ENCODE assay signal across 10 cellular contexts in the genomic region with DNA sequence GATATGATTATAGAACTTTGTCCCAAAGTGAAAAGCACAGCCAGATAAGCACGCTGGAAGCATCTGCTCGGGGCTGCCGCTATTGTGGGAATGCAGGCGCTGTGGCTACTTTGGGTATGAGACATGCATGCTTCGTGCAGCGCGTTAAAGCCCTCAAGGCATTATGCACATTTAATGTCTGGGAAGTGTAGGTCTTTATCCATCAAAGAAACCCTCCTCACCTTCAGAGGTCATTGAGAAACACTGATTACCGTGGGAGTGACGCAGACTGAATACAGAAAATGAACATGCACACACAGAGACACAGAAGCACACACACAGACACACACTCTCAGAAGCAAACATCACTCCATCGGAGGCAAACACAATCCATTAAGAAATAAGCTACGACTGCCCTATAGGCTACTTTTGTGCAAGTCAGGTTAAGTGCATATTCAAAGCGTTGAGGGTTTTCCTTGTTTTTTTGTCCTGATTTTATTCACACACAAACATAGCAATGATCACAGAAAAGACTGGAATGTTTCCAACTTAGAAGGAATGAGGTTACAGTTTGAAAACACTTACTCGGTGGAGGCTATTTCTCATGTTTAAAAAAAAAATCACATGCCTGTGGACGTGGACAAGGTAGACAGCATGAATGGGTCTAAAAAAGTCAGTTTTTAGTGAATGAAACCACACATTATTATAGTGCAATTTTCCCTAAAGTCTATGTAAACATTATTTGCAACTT.
DNase-seq lines count a peak whose midpoint lies in the region; ATAC-seq and TF ChIP-seq lines count a peak whose summit lies in the region.
"Had no signal": no experiment of that assay in that cellular context is flagged by ENCODE, and none has a peak within 500 bp of the region (broad histone marks: within the 10 kb centered on the region; RNA-seq: fewer than 3 reads in every experiment).

No MANE protein-coding gene starts in this region.

- H3K79me1 ChIP-seq in IMR-90 (ENCODE audit: low read depth in 1 of 2, low read length in 2 of 2) = no peaks in the 10 kb centered on the region

- no peak overlapping the region for H2BK20ac ChIP-seq in IMR-90 (ENCODE audit: low read depth, low read length)

- peak; percentile 46; the same call in 1 of the 2 replicates for ATAC-seq in IMR-90 (ENCODE audit: low read depth)
- no peak for ATAC-seq in GM19397 (IDR thresholded peaks at IDR 0.05; ENCODE audit: unreplicated experiment)

- no peak overlapping the region for H4K91ac ChIP-seq in IMR-90 (ENCODE audit: insufficient read depth, low read depth, low read length)

- H2AFZ ChIP-seq in IMR-90 (replicated peaks; ENCODE audit: low read length, poor library complexity) = no peak overlapping the region

- BruUV-seq in IMR-90 (replicated peaks; lab: Mats Ljungman, UMichigan) = no TSS peak
- BruUV-seq in MCF 10A (replicated peaks; lab: Mats Ljungman, UMichigan) = no TSS peak

- peaks cover 9% of the 10 kb centered on the region for H3K4me1 Mint-ChIP-seq in MCF 10A (ENCODE audit: insufficient read depth, unreplicated experiment)
- H3K4me1 Mint-ChIP-seq: central memory CD8-positive, alpha-beta T cell had no signal

- no peak for TF ChIP-seq POLR2A in IMR-90 (IDR thresholded peaks at IDR 0.05; ENCODE audit: low read depth, low read length)
- no peak for TF ChIP-seq POLR2A in testis (IDR thresholded peaks at IDR 0.05)

- no peak overlapping the region for H2BK5ac ChIP-seq in IMR-90 (ENCODE audit: low read depth, low read length, poor library complexity, severe bottlenecking)

- dilution Hi-C loops in IMR-90 (cut with HindIII; ENCODE audit: low sequenced_read_pairs, unreplicated experiment) = no loop called here

- H2BK15ac ChIP-seq in IMR-90 (ENCODE audit: low read depth, low read length) = no peak overlapping the region

- no peak overlapping the region for H3K56ac ChIP-seq in IMR-90 (ENCODE audit: extremely low read depth, insufficient read depth, low read length)

- no peak overlapping the region for H2AK5ac ChIP-seq in IMR-90 (ENCODE audit: low read depth, low read length)

- no peak overlapping the region for H3K4ac ChIP-seq in IMR-90 (ENCODE audit: low read depth, low read length)

- H3K36me3 ChIP-seq in IMR-90 (ENCODE audit: control insufficient read depth, insufficient read depth, low read length) (no peaks in the 10 kb centered on the region), testis (ENCODE audit: low read depth, missing control alignments) (no peaks in the 10 kb centered on the region)

- no peak overlapping the region for H3K4me3 ChIP-seq in IMR-90 (ENCODE audit: insufficient read depth, low read depth, low read length)
- no peak overlapping the region for H3K4me3 ChIP-seq in testis

- H3K4me3 Mint-ChIP-seq in MCF 10A (ENCODE audit: unreplicated experiment) = peak overlapping the region; percentile 33
- H3K4me3 Mint-ChIP-seq: central memory CD8-positive, alpha-beta T cell; T-helper 2 cell treated with Interferon-gamma antibody and Interleukin-4, amounts not matched to agents 5 μg/mL and 100 μg/mL, for 36 hours had no signal

- H3K9me3 ChIP-seq in IMR-90 (ENCODE audit: control insufficient read depth, insufficient read depth, low read length) = no peaks in the 10 kb centered on the region
- no peaks in the 10 kb centered on the region for H3K9me3 ChIP-seq in testis

- POLR2A ChIA-PET in IMR-90 (lab: Charles Lee; ENCODE audit: unreplicated experiment) (no interaction called here), MCF 10A (lab: Yijun Ruan, JAX) (no interaction called here)

- H2BK120ac ChIP-seq in IMR-90 (ENCODE audit: low read depth, low read length) = no peak overlapping the region

- H3K36me3 Mint-ChIP-seq in MCF 10A (ENCODE audit: insufficient read depth, unreplicated experiment) = no peaks in the 10 kb centered on the region

- H3K27ac ChIP-seq in IMR-90 (ENCODE audit: insufficient read depth, low read length) (no peak overlapping the region), testis (no peak overlapping the region)

- no peaks in the 10 kb centered on the region for H3K27me3 ChIP-seq in IMR-90 (ENCODE audit: control insufficient read depth, insufficient read depth, low read length)
- no peaks in the 10 kb centered on the region for H3K27me3 ChIP-seq in testis

- H3K27me3 Mint-ChIP-seq in MCF 10A (ENCODE audit: insufficient read depth, unreplicated experiment) = no peaks in the 10 kb centered on the region

- H3K23ac ChIP-seq in IMR-90 (ENCODE audit: low read depth, low read length) = no peak overlapping the region

- no peak overlapping the region for H4K5ac ChIP-seq in IMR-90 (ENCODE audit: low read depth, low read length)

- DNase-seq in IMR-90 (peak; percentile 34), MCF 10A (ENCODE audit: unreplicated experiment) (peak; percentile 57), kidney tubule cell (ENCODE audit: low spot score) (peak; percentile 47), testis (peak; percentile 75), NCI-H2171 treated with DMSO at 0.1 percent for 48 hours (lab: John Stamatoyannopoulos, UW) (no peak), NCI-H2196 (lab: John Stamatoyannopoulos, UW; ENCODE audit: unreplicated experiment) (no peak)
- no peak for DNase-seq in stimulated activated CD4-positive, alpha-beta T cell treated with anti-CD3 and anti-CD28 coated beads, Interleukin-2, amount 100 ng/mL, for 48 hours

- H3K14ac ChIP-seq in IMR-90 (replicated peaks; ENCODE audit: low read depth, low read length) = no peak overlapping the region

- peak overlapping the region; percentile 0 for H3K27ac Mint-ChIP-seq in MCF 10A (ENCODE audit: low read depth, unreplicated experiment)
- H3K27ac Mint-ChIP-seq: T-helper 2 cell treated with Interferon-gamma antibody and Interleukin-4, amounts not matched to agents 5 μg/mL and 100 μg/mL, for 36 hours had no signal

- TF ChIP-seq RAD21 in IMR-90 (IDR thresholded peaks at IDR 0.05; ENCODE audit: low read length) = no peak

- H2AK9ac ChIP-seq in IMR-90 (replicated peaks; ENCODE audit: low read depth, low read length, poor library complexity) = peak overlapping the region; percentile 18

- H3K18ac ChIP-seq in IMR-90 (ENCODE audit: low read depth, low read length) = no peak overlapping the region

- in situ Hi-C loops in IMR-90 (cut with MboI; ENCODE audit: low sequenced_read_pairs) = no loop called here

- H3K9me3 Mint-ChIP-seq in MCF 10A (ENCODE audit: unreplicated experiment) = no peaks in the 10 kb centered on the region
- H3K9me3 Mint-ChIP-seq: central memory CD8-positive, alpha-beta T cell; T-helper 2 cell treated with Interferon-gamma antibody and Interleukin-4, amounts not matched to agents 5 μg/mL and 100 μg/mL, for 36 hours had no signal

- CTCF ChIA-PET in IMR-90 (lab: Yijun Ruan, JAX) (no interaction called here), MCF 10A (lab: Yijun Ruan, JAX) (interaction anchor here (0.7 kb wide), 1 partner anchor 31 kb away, joined by 3 read pairs; no protein-coding TSS in a partner anchor)

- TF ChIP-seq CTCF in IMR-90 (conservative IDR thresholded peaks at IDR 0.05; ENCODE audit: low read depth, low read length) = no peak
- TF ChIP-seq CTCF in MCF 10A (IDR thresholded peaks at IDR 0.05; ENCODE audit: unreplicated experiment) = no peak
- no peak for TF ChIP-seq CTCF in testis (IDR thresholded peaks at IDR 0.05)

- no CpG with 5 or more reads among the region's 14 CpGs for WGBS in IMR-90 (ENCODE audit: extremely low coverage in 2 of 2, insufficient read length in 1 of 2), 2 experiments
- WGBS in testis, 2 donors = 25 to 37% methylated on average over 14 of the region's 14 CpGs

- intact Hi-C loops in IMR-90 (cut with micrococcal nuclease) = no loop called here
- intact Hi-C loops in MCF 10A (cut with micrococcal nuclease) = no loop called here
- intact Hi-C loops in testis (cut with DNase I; ENCODE audit: low total_unique reads) = no loop called here

- no peak overlapping the region for H4K8ac ChIP-seq in IMR-90 (ENCODE audit: low read depth in 2 of 2, low read length in 2 of 2)

- H3K9ac ChIP-seq in IMR-90 (ENCODE audit: low read depth, low read length) = no peak overlapping the region

- H4K20me1 ChIP-seq in IMR-90 (ENCODE audit: insufficient read depth, low read length) = no peaks in the 10 kb centered on the region

- peak overlapping the region; percentile 41 for H3K4me2 ChIP-seq in IMR-90 (ENCODE audit: low read depth, low read length)

- H3K9me1 ChIP-seq in IMR-90 (ENCODE audit: insufficient read depth, low read length) = no peaks in the 10 kb centered on the region

- H3K4me1 ChIP-seq in IMR-90 (ENCODE audit: control insufficient read depth, insufficient read depth, low read length) = no peaks in the 10 kb centered on the region
- no peaks in the 10 kb centered on the region for H3K4me1 ChIP-seq in testis

TF ChIP-seq in IMR-90, 13 proteins besides CTCF, POLR2A, EP300 and RAD21:
- TF ChIP-seq MXI1 (IDR thresholded peaks at IDR 0.05; ENCODE audit: borderline replicate concordance, low read depth, low read length) (no peak), RCOR1 (IDR thresholded peaks at IDR 0.05; ENCODE audit: insufficient replicate concordance, low read length) (no peak), CEBPB (IDR thresholded peaks at IDR 0.05; ENCODE audit: low read depth, low read length) (no peak), RFX5 (IDR thresholded peaks at IDR 0.05; ENCODE audit: low read depth, low read length) (no peak), MAZ (IDR thresholded peaks at IDR 0.05; ENCODE audit: borderline replicate concordance, low read depth, low read length) (no peak)
- TF ChIP-seq, protein P1, sequence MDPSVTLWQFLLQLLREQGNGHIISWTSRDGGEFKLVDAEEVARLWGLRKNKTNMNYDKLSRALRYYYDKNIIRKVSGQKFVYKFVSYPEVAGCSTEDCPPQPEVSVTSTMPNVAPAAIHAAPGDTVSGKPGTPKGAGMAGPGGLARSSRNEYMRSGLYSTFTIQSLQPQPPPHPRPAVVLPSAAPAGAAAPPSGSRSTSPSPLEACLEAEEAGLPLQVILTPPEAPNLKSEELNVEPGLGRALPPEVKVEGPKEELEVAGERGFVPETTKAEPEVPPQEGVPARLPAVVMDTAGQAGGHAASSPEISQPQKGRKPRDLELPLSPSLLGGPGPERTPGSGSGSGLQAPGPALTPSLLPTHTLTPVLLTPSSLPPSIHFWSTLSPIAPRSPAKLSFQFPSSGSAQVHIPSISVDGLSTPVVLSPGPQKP (IDR thresholded peaks at IDR 0.05; ENCODE audit: borderline replicate concordance, low read depth, low read length) = no peak
TF ChIP-seq in IMR-90: peak in this region for 0.

Comparison
In these comparisons a context has a peak if more than half of its experiments do, and no peak if none do; other contexts are left out.
1. DNase-seq: peak in IMR-90 (single experiment), MCF 10A (single experiment), kidney tubule cell (single experiment) and testis (single experiment); none in NCI-H2171 treated with DMSO at 0.1 percent for 48 hours (single experiment), NCI-H2196 (single experiment) and stimulated activated CD4-positive, alpha-beta T cell treated with anti-CD3 and anti-CD28 coated beads, Interleukin-2, amount 100 ng/mL, for 48 hours (0 of 2).